Comparison of ENCODE assay signal across 1 cellular context in the genomic region with DNA sequence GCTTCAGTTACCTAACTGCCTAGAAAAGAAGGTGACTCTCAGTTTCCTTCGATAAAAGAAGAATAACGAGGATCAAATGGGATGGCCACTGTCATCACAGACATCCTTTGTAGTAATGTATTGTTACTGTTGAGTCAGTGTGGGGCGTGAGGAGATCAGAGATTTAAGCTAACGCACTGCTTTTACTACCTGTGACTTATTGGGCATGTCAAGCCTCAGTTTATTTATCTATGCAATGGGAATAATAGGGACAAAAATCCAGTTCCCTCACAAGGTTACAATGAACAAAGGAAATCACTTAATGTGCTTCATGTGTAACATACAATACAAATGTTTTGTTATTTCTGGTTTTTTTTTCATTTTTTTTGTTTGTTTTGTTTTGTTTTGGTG.
TF ChIP-seq lines count a peak whose summit lies in the region.

No MANE protein-coding gene starts in this region.

TF ChIP-seq in K562, 482 proteins besides CTCF, POLR2A, EP300 and RAD21 (continued from another document):
- TF ChIP-seq ESRRA (IDR thresholded peaks at IDR 0.05; ENCODE audit: borderline replicate concordance, low read depth) (0 out of 2 replicates have a peak, but pooled peaks have one; percentile 17), IRF2 (CRISPR knock-in tag; IDR thresholded peaks at IDR 0.05) (no peak), CEBPB (tag; IDR thresholded peaks at IDR 0.05) (0 out of 2 replicates have a peak, but pooled peaks have one; percentile 8), BCOR (IDR thresholded peaks at IDR 0.05) (peak; percentile 59; the same call in 1 of the 2 replicates)
- TF ChIP-seq, protein P1, sequence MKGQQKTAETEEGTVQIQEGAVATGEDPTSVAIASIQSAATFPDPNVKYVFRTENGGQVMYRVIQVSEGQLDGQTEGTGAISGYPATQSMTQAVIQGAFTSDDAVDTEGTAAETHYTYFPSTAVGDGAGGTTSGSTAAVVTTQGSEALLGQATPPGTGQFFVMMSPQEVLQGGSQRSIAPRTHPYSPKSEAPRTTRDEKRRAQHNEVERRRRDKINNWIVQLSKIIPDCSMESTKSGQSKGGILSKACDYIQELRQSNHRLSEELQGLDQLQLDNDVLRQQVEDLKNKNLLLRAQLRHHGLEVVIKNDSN (CRISPR knock-in tag; IDR thresholded peaks at IDR 0.05): no peak
TF ChIP-seq in K562: peak in this region for 5.
